Comparison of ENCODE assay signal across 8 cellular contexts in genomic region chr11:64879226-64879900, GRCh38. TPM values are rescaled to one million over a fixed set of nuclear protein-coding genes. Genes with fewer than 3 reads are reported as not detected.
A peak's percentile ranks its signal among the peaks of the same experiment; 100 is the strongest.
DNase-seq lines count a peak whose midpoint lies in the region; TF ChIP-seq lines count a peak whose summit lies in the region.

No MANE protein-coding gene starts in this region.

- no peaks in the 10 kb centered on the region for H4K20me1 ChIP-seq in fibroblast of lung (ENCODE audit: control insufficient read depth, extremely low read depth, insufficient read depth, low read length)

- no peaks in the 10 kb centered on the region for H3K9me3 Mint-ChIP-seq in progenitor cell of endocrine pancreas (ENCODE audit: low read depth)

- peaks cover 5% of the 10 kb centered on the region for H3K36me3 Mint-ChIP-seq in progenitor cell of endocrine pancreas (ENCODE audit: insufficient read depth)

- peak overlapping the region; percentile 95 for H3K9ac ChIP-seq in SK-N-MC (ENCODE audit: insufficient read length)
- peak overlapping the region; percentile 82 for H3K9ac ChIP-seq in fibroblast of lung (ENCODE audit: insufficient read depth, low read length)

- TF ChIP-seq CTCF in fibroblast of lung (conservative IDR thresholded peaks at IDR 0.05 in 1 of 2, IDR thresholded peaks at IDR 0.05 in 1 of 2; ENCODE audit: low read depth in 1 of 2, low read length in 2 of 2), result no peak
- no peak for TF ChIP-seq CTCF in progenitor cell of endocrine pancreas (IDR thresholded peaks at IDR 0.05; ENCODE audit: unreplicated experiment)

- H2AFZ ChIP-seq in fibroblast of lung (ENCODE audit: low read length), result peak overlapping the region; percentile 32

- peak overlapping the region; percentile 87 for H3K4me3 Mint-ChIP-seq in progenitor cell of endocrine pancreas (ENCODE audit: low read depth)

- H3K4me2 ChIP-seq in fibroblast of lung (ENCODE audit: extremely low read depth, insufficient read depth, low read length), result peak overlapping the region; percentile 94

- peaks cover 40% of the 10 kb centered on the region for H3K79me2 ChIP-seq in fibroblast of lung (ENCODE audit: control insufficient read depth, insufficient read depth, low read length)

- DNase-seq in DMS53 (lab: John Stamatoyannopoulos, UW), result peak; percentile 78
- no peak for DNase-seq in DMS53 treated with DMSO at 0.1 percent for 48 hours (lab: John Stamatoyannopoulos, UW; ENCODE audit: unreplicated experiment)
- no peak for DNase-seq in SK-N-MC (ENCODE audit: low read depth, low spot score)
- DNase-seq in fibroblast of lung (ENCODE audit: low read depth in 2 of 2), result no peak
- DNase-seq in progenitor cell of endocrine pancreas (ENCODE audit: low spot score, unreplicated experiment), result no peak
- DNase-seq in foreskin melanocyte, result no peak
- no peak for DNase-seq in NCI-H524 treated with DMSO at 0.1 percent for 48 hours (lab: John Stamatoyannopoulos, UW)
- DNase-seq in T-helper 9 cell, result no peak

- H3K27ac ChIP-seq in SK-N-MC, result peak overlapping the region; percentile 74
- peak overlapping the region; percentile 87 for H3K27ac ChIP-seq in fibroblast of lung (ENCODE audit: insufficient read depth, low read length)

- peaks cover 31% of the 10 kb centered on the region for H3K4me1 Mint-ChIP-seq in progenitor cell of endocrine pancreas (ENCODE audit: low read depth)

- peaks cover 4% of the 10 kb centered on the region for H3K4me1 ChIP-seq in fibroblast of lung (ENCODE audit: control insufficient read depth, extremely low read depth, insufficient read depth, low read length)

- H3K9me3 ChIP-seq in SK-N-MC (ENCODE audit: low read depth, low read length) (no peaks in the 10 kb centered on the region), fibroblast of lung (ENCODE audit: control insufficient read depth, insufficient read depth, low read depth, low read length) (no peaks in the 10 kb centered on the region)

- H3K4me3 ChIP-seq in SK-N-MC, result peak overlapping the region; percentile 96
- H3K4me3 ChIP-seq in fibroblast of lung (replicated peaks in 1 of 4; ENCODE audit: control extremely low read depth in 1 of 4, insufficient read depth in 1 of 4, low read depth in 3 of 4, low read length in 4 of 4), result peak overlapping the region; percentile 66 to 99 (median 70)

- peak overlapping the region; percentile 96 for H3K27ac Mint-ChIP-seq in progenitor cell of endocrine pancreas

- H3K27me3 Mint-ChIP-seq in progenitor cell of endocrine pancreas, result peaks cover 3% of the 10 kb centered on the region

- no peaks in the 10 kb centered on the region for H3K27me3 ChIP-seq in fibroblast of lung (ENCODE audit: control insufficient read depth, insufficient read depth, low read length)

- H3K36me3 ChIP-seq in SK-N-MC (ENCODE audit: insufficient read depth, low read length), result no peaks in the 10 kb centered on the region
- H3K36me3 ChIP-seq in fibroblast of lung (ENCODE audit: control insufficient read depth, insufficient read depth, low read length), result peaks cover 8% of the 10 kb centered on the region

RNA-seq across cellular contexts. Expression of gene EHD1, which starts 0.9 kb away (rescaled TPM):
- total RNA-seq in fibroblast of lung (40.8 and 71.3 TPM in 2 replicates), progenitor cell of endocrine pancreas (55.0 and 57.2 TPM in 2 replicates)
- 240 and 248 TPM in 2 replicates for polyA plus RNA-seq in fibroblast of lung
- polyA plus RNA-seq in fibroblast of lung (2012), result 181 and 192 TPM in 2 replicates
- 634 and 716 TPM in 2 replicates for polyA minus RNA-seq in fibroblast of lung (ENCODE audit: low replicate concordance)

RNA-seq across cellular contexts. Expression of gene CDC42BPG, which starts 34.9 kb away (rescaled TPM):
- total RNA-seq in fibroblast of lung (0.33 and 0.77 TPM in 2 replicates), progenitor cell of endocrine pancreas (20.1 and 21.1 TPM in 2 replicates)
- polyA plus RNA-seq in fibroblast of lung, result 0.02 and 0.03 TPM in 2 replicates
- polyA plus RNA-seq in fibroblast of lung (2012), result 0.13 TPM in 2 replicates
- polyA minus RNA-seq in fibroblast of lung (ENCODE audit: low replicate concordance), result not detected in 2 replicates

RNA-seq across cellular contexts. Expression of gene ATG2A, which starts 37.6 kb away (rescaled TPM):
- total RNA-seq in fibroblast of lung (7.4 and 9.9 TPM in 2 replicates), progenitor cell of endocrine pancreas (33.2 and 35.0 TPM in 2 replicates)
- polyA plus RNA-seq in fibroblast of lung, result 3.1 and 5.1 TPM in 2 replicates
- 9.5 and 15.8 TPM in 2 replicates for polyA plus RNA-seq in fibroblast of lung (2012)
- polyA minus RNA-seq in fibroblast of lung (ENCODE audit: low replicate concordance), result 14.8 and 32.3 TPM in 2 replicates

RNA-seq across cellular contexts. Expression of gene PPP2R5B, which starts 45.1 kb away (rescaled TPM):
- total RNA-seq in fibroblast of lung (6.2 and 12.1 TPM in 2 replicates), progenitor cell of endocrine pancreas (14.1 and 15.9 TPM in 2 replicates)
- 10.9 and 12.4 TPM in 2 replicates for polyA plus RNA-seq in fibroblast of lung
- polyA plus RNA-seq in fibroblast of lung (2012), result 13.2 and 14.5 TPM in 2 replicates
- 13.4 and 24.2 TPM in 2 replicates for polyA minus RNA-seq in fibroblast of lung (ENCODE audit: low replicate concordance)

RNA-seq across cellular contexts. Expression of gene GPHA2, which starts 56.3 kb away (rescaled TPM):
- total RNA-seq in fibroblast of lung, result not detected in 2 replicates
- not detected in 2 replicates for polyA plus RNA-seq in fibroblast of lung
- polyA plus RNA-seq in fibroblast of lung (2012), result not detected in 2 replicates
- not detected in 2 replicates for polyA minus RNA-seq in fibroblast of lung (ENCODE audit: low replicate concordance)
- 0.41 TPM in 1 of 2 replicates, not detected in the other for total RNA-seq in progenitor cell of endocrine pancreas

Comparison
In these comparisons a context has a peak if more than half of its experiments do, and no peak if none do; other contexts are left out.
1. RNA of gene CDC42BPG, which starts 34.9 kb away (total RNA-seq): 20.1 to 21.1 TPM in progenitor cell of endocrine pancreas; 0.33 to 0.77 TPM in fibroblast of lung; every median in the first group is over 10 times any median in the second.